Comparison of ENCODE assay signal across 1 cellular context in genomic region chr1:208135354-208135753, GRCh38.
TF ChIP-seq lines count a peak whose summit lies in the region.

No MANE protein-coding gene starts in this region.

TF ChIP-seq in HepG2, 621 proteins besides CTCF, POLR2A, EP300 and RAD21 (continued from another document):
- TF ChIP-seq ZNF574 (CRISPR knock-in tag; IDR thresholded peaks at IDR 0.05) (peak; percentile 45; the same call in 1 of the 2 replicates), TARDBP (CRISPR knock-in tag; IDR thresholded peaks at IDR 0.05) (0 out of 2 replicates have a peak, but pooled peaks have one; percentile 14), HOXA3 (CRISPR knock-in tag; IDR thresholded peaks at IDR 0.05) (0 out of 2 replicates have a peak, but pooled peaks have one; percentile 18), ZBTB26 (CRISPR knock-in tag; IDR thresholded peaks at IDR 0.05; ENCODE audit: borderline replicate concordance) (no peak), ZNF629 (CRISPR knock-in tag; conservative IDR thresholded peaks at IDR 0.05) (peak; percentile 78), NCOA5 (CRISPR knock-in tag; IDR thresholded peaks at IDR 0.05) (no peak), ZBTB8A (CRISPR knock-in tag; IDR thresholded peaks at IDR 0.05; ENCODE audit: borderline replicate concordance, low read depth) (no peak), NCOA2 (CRISPR knock-in tag; IDR thresholded peaks at IDR 0.05) (0 out of 2 replicates have a peak, but pooled peaks have one; percentile 9), RXRA (CRISPR knock-in tag; IDR thresholded peaks at IDR 0.05) (peak; percentile 21; the same call in 1 of the 2 replicates), ARNT2 (CRISPR knock-in tag; IDR thresholded peaks at IDR 0.05; ENCODE audit: low read depth) (no peak), ZNF230 (CRISPR knock-in tag; IDR thresholded peaks at IDR 0.05) (no peak), TFAP4 (IDR thresholded peaks at IDR 0.05; ENCODE audit: borderline replicate concordance, low read depth) (peak; percentile 94), RBFOX2 (IDR thresholded peaks at IDR 0.05; ENCODE audit: low read depth, low read length) (no peak), ZBTB34 (CRISPR knock-in tag; IDR thresholded peaks at IDR 0.05) (no peak), HNF4A (CRISPR knock-in tag; IDR thresholded peaks at IDR 0.05) (peak; percentile 46), GATAD2A (CRISPR knock-in tag; IDR thresholded peaks at IDR 0.05) (peak; percentile 43; the same call in 1 of the 2 replicates), PHF21A (CRISPR knock-in tag; IDR thresholded peaks at IDR 0.05) (peak; percentile 59; the same call in 1 of the 2 replicates), ZNF597 (CRISPR knock-in tag; IDR thresholded peaks at IDR 0.05) (no peak), ZKSCAN8 (CRISPR knock-in tag; IDR thresholded peaks at IDR 0.05; ENCODE audit: borderline replicate concordance) (no peak), NR2F6 (IDR thresholded peaks at IDR 0.05) (peak; percentile 30; the same call in 1 of the 2 replicates), NR2F6 (CRISPR knock-in tag; IDR thresholded peaks at IDR 0.05) (peak; percentile 27; the same call in 1 of the 2 replicates), TCF7 (IDR thresholded peaks at IDR 0.05; ENCODE audit: low read depth) (peak; percentile 54; the same call in 1 of the 2 replicates), SAP130 (CRISPR knock-in tag; IDR thresholded peaks at IDR 0.05; ENCODE audit: low read depth) (peak; percentile 70), FOXA3 (CRISPR knock-in tag; IDR thresholded peaks at IDR 0.05) (0 out of 2 replicates have a peak, but pooled peaks have one; percentile 13), ZNF563 (CRISPR knock-in tag; IDR thresholded peaks at IDR 0.05) (no peak), YEATS2 (CRISPR knock-in tag; IDR thresholded peaks at IDR 0.05; ENCODE audit: borderline replicate concordance) (no peak), ZNF713 (CRISPR knock-in tag; IDR thresholded peaks at IDR 0.05) (no peak), ZNF644 (CRISPR knock-in tag; IDR thresholded peaks at IDR 0.05; ENCODE audit: low read depth) (0 out of 2 replicates have a peak, but pooled peaks have one; percentile 38), PAXIP1 (CRISPR knock-in tag; conservative IDR thresholded peaks at IDR 0.05) (0 out of 2 replicates have a peak, but pooled peaks have one; percentile 33), ZNF205 (CRISPR knock-in tag; IDR thresholded peaks at IDR 0.05) (0 out of 2 replicates have a peak, but pooled peaks have one; percentile 29), THAP7 (CRISPR knock-in tag; IDR thresholded peaks at IDR 0.05) (no peak), RFX3 (CRISPR knock-in tag; IDR thresholded peaks at IDR 0.05) (no peak), LCORL (IDR thresholded peaks at IDR 0.05) (no peak), LCORL (CRISPR knock-in tag; IDR thresholded peaks at IDR 0.05) (peak; percentile 35; the same call in 1 of the 2 replicates), NCOR1 (IDR thresholded peaks at IDR 0.05; ENCODE audit: borderline replicate concordance, low read length) (no peak), SPEN (CRISPR knock-in tag; IDR thresholded peaks at IDR 0.05; ENCODE audit: low read depth) (no peak), BCL6 (CRISPR knock-in tag; IDR thresholded peaks at IDR 0.05) (peak; percentile 26; the same call in 1 of the 2 replicates), ZMYM3 (CRISPR knock-in tag; IDR thresholded peaks at IDR 0.05) (peak; percentile 86), ZNF501 (CRISPR knock-in tag; IDR thresholded peaks at IDR 0.05) (0 out of 2 replicates have a peak, but pooled peaks have one; percentile 12), ZMYM4 (CRISPR knock-in tag; IDR thresholded peaks at IDR 0.05) (0 out of 2 replicates have a peak, but pooled peaks have one; percentile 29), MXD3 (CRISPR knock-in tag; IDR thresholded peaks at IDR 0.05) (no peak), FOXP4 (CRISPR knock-in tag; IDR thresholded peaks at IDR 0.05) (peak; percentile 59), KAT2B (IDR thresholded peaks at IDR 0.05; ENCODE audit: borderline replicate concordance, low read depth, low read length) (no peak), SCMH1 (CRISPR knock-in tag; IDR thresholded peaks at IDR 0.05; ENCODE audit: borderline replicate concordance) (no peak)
